12 cellular contexts compared by ENCODE assay signal in the genomic region with DNA sequence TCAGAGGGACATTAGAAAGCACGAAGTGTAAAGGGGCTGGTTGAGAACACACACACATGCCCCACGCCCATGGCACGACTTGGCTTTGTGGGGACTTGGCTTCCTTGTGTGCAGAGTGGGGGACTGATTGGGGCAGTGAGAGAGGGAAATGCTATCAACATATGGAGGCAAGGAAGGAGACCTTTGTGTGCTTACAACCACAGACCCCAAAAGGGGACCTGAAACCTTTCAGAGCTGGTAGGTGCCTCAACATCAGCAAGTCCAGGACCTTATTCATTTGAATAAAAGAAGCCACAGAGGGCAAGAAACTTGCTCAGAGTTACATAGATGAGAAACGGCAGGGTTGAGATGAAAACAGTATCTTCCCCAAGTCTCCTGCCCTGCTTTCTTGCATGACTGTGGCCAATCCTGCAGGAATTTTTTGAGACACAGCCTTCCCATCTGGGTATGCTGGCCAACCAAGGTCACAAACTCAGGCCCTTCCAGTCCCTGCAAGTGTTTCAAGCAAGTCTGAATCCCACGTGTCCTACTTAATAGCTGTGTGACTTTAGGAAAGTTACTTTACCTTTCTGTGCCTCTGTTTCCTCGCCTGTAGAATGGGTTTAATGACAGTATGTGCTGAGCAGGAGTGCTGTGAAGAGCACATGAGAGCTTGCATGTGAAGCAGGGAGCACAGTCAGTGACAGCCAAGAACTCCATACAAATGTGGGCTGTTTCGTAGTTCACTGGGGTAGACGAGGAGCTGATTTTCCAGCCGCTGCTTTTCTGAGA. TPM values are rescaled to one million over a fixed set of nuclear protein-coding genes. Genes with fewer than 3 reads are reported as not detected.
A peak's percentile ranks its signal among the peaks of the same experiment; 100 is the strongest.
DNase-seq lines count a peak whose midpoint lies in the region; ATAC-seq, FAIRE-seq and TF ChIP-seq lines count a peak whose summit lies in the region.
"Had no signal": no experiment of that assay in that cellular context is flagged by ENCODE, and none has a peak within 500 bp of the region (broad histone marks: within the 10 kb centered on the region; RNA-seq: fewer than 3 reads in every experiment).

No MANE protein-coding gene starts in this region.

- 0 out of 5 replicates have a peak, but pooled peaks cover 0 to 4% of the 10 kb centered on the region in 2 experiments for H3K27me3 ChIP-seq in HepG2 (ENCODE audit: control insufficient read depth in 1 of 2, insufficient read depth in 2 of 2, low read length in 2 of 2)
- no peaks in the 10 kb centered on the region for H3K27me3 ChIP-seq in right lobe of liver

- no peak for TF ChIP-seq CTCF in HepG2 (CRISPR knock-in tag; IDR thresholded peaks at IDR 0.05)
- TF ChIP-seq CTCF in right lobe of liver (IDR thresholded peaks at IDR 0.05): no peak

- TF ChIP-seq POLR2A in HepG2 (IDR thresholded peaks at IDR 0.05; ENCODE audit: insufficient read depth in 1 of 2, low read depth in 2 of 2, low read length in 2 of 2): no peak
- no peak for TF ChIP-seq POLR2A in right lobe of liver (IDR thresholded peaks at IDR 0.05)

- 33% methylated on average over 9 of the region's 9 CpGs for WGBS in HepG2 (ENCODE audit: low lambda C conversion rate)
- WGBS in right lobe of liver (ENCODE audit: insufficient coverage, low coverage, low lambda C conversion rate, missing lambda C conversion rate): 46% methylated on average over 5 of the region's 9 CpGs

- CTCF ChIA-PET in HepG2 (lab: Yijun Ruan, JAX; ENCODE audit: low intra/inter-chr PET ratio, low total read pairs): no interaction called here

- TF ChIP-seq RAD21 in HepG2 (CRISPR knock-in tag; IDR thresholded peaks at IDR 0.05): no peak

- H3K4me1 ChIP-seq in HepG2 (ENCODE audit: insufficient read depth, low read length) (no peaks in the 10 kb centered on the region), right lobe of liver (no peaks in the 10 kb centered on the region)
- H3K4me1 ChIP-seq: A549 had no signal

- H3K36me3 ChIP-seq in HepG2 (replicated peaks in 1 of 2; ENCODE audit: control insufficient read depth in 1 of 2, insufficient read depth in 2 of 2, low read length in 2 of 2) (no peaks in the 10 kb centered on the region), right lobe of liver (no peaks in the 10 kb centered on the region)
- H3K36me3 ChIP-seq: thoracic aorta had no signal

- TF ChIP-seq EP300 in HepG2 (IDR thresholded peaks at IDR 0.05; ENCODE audit: low read depth in 2 of 2, low read length in 2 of 2): no peak
- no peak for TF ChIP-seq EP300 in HepG2 (CRISPR knock-in tag; IDR thresholded peaks at IDR 0.05; ENCODE audit: borderline replicate concordance)

- no TSS peak for BruUV-seq in HepG2 (replicated peaks; lab: Mats Ljungman, UMichigan)

- intact Hi-C loops in HepG2 (cut with micrococcal nuclease; ENCODE audit: unreplicated experiment): no loop called here
- intact Hi-C loops in right lobe of liver (cut with DNase I): loop anchor here in 1 of 2 donors (10.0 kb wide), 1 partner anchor 525 kb away; no protein-coding TSS in a partner anchor

- no peak for DNase-seq in HepG2 (ENCODE audit: low spot score)
- no peak for DNase-seq in right lobe of liver
- no peak for DNase-seq in D341Med (ENCODE audit: low spot score)
- DNase-seq in NCI-H446 treated with DMSO at 0.1 percent for 48 hours (lab: John Stamatoyannopoulos, UW): no peak
- no peak for DNase-seq in NCI-H69 (lab: John Stamatoyannopoulos, UW)
- no peak for DNase-seq in NCI-H345 (lab: John Stamatoyannopoulos, UW)
- DNase-seq: immature natural killer cell had no signal

- no peaks in the 10 kb centered on the region for H3K9me3 ChIP-seq in HepG2 (ENCODE audit: low read length)
- no peaks in the 10 kb centered on the region for H3K9me3 ChIP-seq in right lobe of liver
- H3K9me3 ChIP-seq: thoracic aorta had no signal

- ATAC-seq in HepG2: no peak
- ATAC-seq in right lobe of liver: no peak
- peak; percentile 99 for ATAC-seq in HG02588 (IDR thresholded peaks at IDR 0.05; ENCODE audit: unreplicated experiment)
- peak; percentile 99 for ATAC-seq in HG03432 (IDR thresholded peaks at IDR 0.05; ENCODE audit: unreplicated experiment)
- ATAC-seq: A549, esophagus mucosa had no signal

- no peak overlapping the region for H2AFZ ChIP-seq in HepG2 (ENCODE audit: low read length)

- POLR2A ChIA-PET in HepG2 (lab: Yijun Ruan, JAX): no interaction called here

- in situ Hi-C loops in HepG2 (cut with HindIII; ENCODE audit: extremely low pct_ligation_motif_present, low pct_unique_long_range_greater_than_20kb): no loop called here

- H4K20me1 ChIP-seq in HepG2 (ENCODE audit: insufficient read depth, low read length): no peaks in the 10 kb centered on the region

- H3K79me2 ChIP-seq in HepG2 (ENCODE audit: insufficient read depth, low read length): no peaks in the 10 kb centered on the region

- no peak for FAIRE-seq in HepG2 (lab: Jason Lieb, UNC)
- FAIRE-seq: A549 had no signal

- H3K4me3 ChIP-seq in HepG2 (replicated peaks in 1 of 3; ENCODE audit: insufficient read depth in 1 of 3, low read depth in 2 of 3, low read length in 3 of 3) (no peak overlapping the region), right lobe of liver (no peak overlapping the region)
- H3K4me3 ChIP-seq: A549, thoracic aorta had no signal

- no peak overlapping the region for H3K27ac ChIP-seq in HepG2 (ENCODE audit: extremely low read length, insufficient read depth, low read length)
- no peak overlapping the region for H3K27ac ChIP-seq in right lobe of liver
- H3K27ac ChIP-seq: A549, thoracic aorta had no signal

- no peak overlapping the region for H3K4me2 ChIP-seq in HepG2 (ENCODE audit: low read depth, low read length)
- H3K4me2 ChIP-seq: A549 had no signal

- no peak overlapping the region for H3K9ac ChIP-seq in HepG2 (ENCODE audit: insufficient read depth, low read depth, low read length)

RNA-seq across cellular contexts. Expression of a gene that starts 26.2 kb away (rescaled TPM):
- not detected in 2 replicates for total RNA-seq in HepG2 (2016; rRNA removed; fragmentation: Illumina TruSeq; extraction: Trizol)
- not detected in 2 replicates for total RNA-seq in HepG2 (2016; cell fraction: cytosol; rRNA removed; fragmentation: Illumina TruSeq; extraction: Trizol; ENCODE audit: low read depth)
- not detected in 2 replicates for total RNA-seq in HepG2 (2016; cell fraction: insoluble cytoplasmic fraction; rRNA removed; fragmentation: Illumina TruSeq; extraction: Trizol)
- total RNA-seq in HepG2 (2016; cell fraction: membrane; rRNA removed; fragmentation: Illumina TruSeq; extraction: Trizol): not detected in 2 replicates
- total RNA-seq in HepG2 (2016; cell fraction: nucleus; rRNA removed; fragmentation: Illumina TruSeq; extraction: Trizol): not detected in 2 replicates
- polyA plus RNA-seq in HepG2 (2011; rRNA removed): not detected in 2 replicates
- not detected in 2 replicates for polyA plus RNA-seq in HepG2 (2011; cell fraction: cytosol; rRNA removed)
- polyA plus RNA-seq in HepG2 (2011; cell fraction: nucleus; rRNA removed): not detected in 2 replicates
- not detected in 2 replicates for polyA plus RNA-seq in HepG2 (2012)
- polyA plus RNA-seq in HepG2 (2016; cell fraction: cytosol; fragmentation: Illumina TruSeq; extraction: Trizol; ENCODE audit: low read depth): not detected in 2 replicates
- polyA plus RNA-seq in HepG2 (2016; cell fraction: insoluble cytoplasmic fraction; fragmentation: Illumina TruSeq; extraction: Trizol; ENCODE audit: low read depth): not detected in 2 replicates
- polyA plus RNA-seq in HepG2 (2016; cell fraction: membrane; fragmentation: Illumina TruSeq; extraction: Trizol; ENCODE audit: low read depth): not detected in 2 replicates
- not detected in 2 replicates for polyA plus RNA-seq in HepG2 (2016; cell fraction: nucleus; fragmentation: Illumina TruSeq; extraction: Trizol; ENCODE audit: insufficient read depth, low read depth)
- polyA minus RNA-seq in HepG2 (2011; rRNA and poly(A)+ RNA removed; ENCODE audit: low replicate concordance): not detected in 2 replicates
- not detected in 2 replicates for polyA minus RNA-seq in HepG2 (2011; cell fraction: cytosol; rRNA and poly(A)+ RNA removed)
- not detected in 2 replicates for polyA minus RNA-seq in HepG2 (2011; cell fraction: nucleus; rRNA and poly(A)+ RNA removed)
- not detected for total RNA-seq in right lobe of liver
- total RNA-seq: esophagus mucosa, thoracic aorta had no signal
- polyA plus RNA-seq: A549, immature natural killer cell had no signal

Comparison
In these comparisons a context has a peak if more than half of its experiments do, and no peak if none do; other contexts are left out.
1. ATAC-seq: peak in HG02588 (single experiment) and HG03432 (single experiment); none in HepG2 (single experiment) and right lobe of liver (0 of 4).